In genomic region chr11:94271885-94272372, GRCh38 we compare ENCODE assay signal across 18 cellular contexts. TPM values are rescaled to one million over a fixed set of nuclear protein-coding genes. Genes with fewer than 3 reads are reported as not detected.
DNase-seq lines count a peak whose midpoint lies in the region; ATAC-seq and TF ChIP-seq lines count a peak whose summit lies in the region.
"Had no signal": no experiment of that assay in that cellular context is flagged by ENCODE, and none has a peak within 500 bp of the region (broad histone marks: within the 10 kb centered on the region; RNA-seq: fewer than 3 reads in every experiment).

No MANE protein-coding gene starts in this region.

- ATAC-seq in activated CD4-positive, alpha-beta T cell treated with anti-CD3 and anti-CD28 coated beads for 36 hours: peak; percentile 74
- ATAC-seq in GM21576 (IDR thresholded peaks at IDR 0.05; ENCODE audit: unreplicated experiment) (peak; percentile 89), HG03108 (IDR thresholded peaks at IDR 0.05; ENCODE audit: unreplicated experiment) (peak; percentile 81), foreskin keratinocyte (peak; percentile 97)

- H3K4me3 Mint-ChIP-seq in activated CD4-positive, alpha-beta T cell treated with anti-CD3 and anti-CD28 coated beads for 36 hours: no peak overlapping the region
- H3K4me3 Mint-ChIP-seq: immature natural killer cell, nephron progenitor cell had no signal

- H3K9me3 Mint-ChIP-seq in activated CD4-positive, alpha-beta T cell treated with anti-CD3 and anti-CD28 coated beads for 36 hours (ENCODE audit: low read depth): peaks cover 16% of the 10 kb centered on the region

- no peaks in the 10 kb centered on the region for H3K36me3 Mint-ChIP-seq in activated CD4-positive, alpha-beta T cell treated with anti-CD3 and anti-CD28 coated beads for 36 hours (ENCODE audit: low read depth)
- H3K36me3 Mint-ChIP-seq: immature natural killer cell had no signal

- POLR2A ChIA-PET in activated CD4-positive, alpha-beta T cell treated with anti-CD3 and anti-CD28 coated beads for 36 hours (lab: Charles Lee): no interaction called here

- H3K27ac ChIP-seq in foreskin keratinocyte: peak overlapping the region; percentile 70
- H3K27ac ChIP-seq: 22Rv1, testis had no signal

- CTCF ChIA-PET in activated CD4-positive, alpha-beta T cell treated with anti-CD3 and anti-CD28 coated beads for 36 hours (lab: Charles Lee): no interaction called here

- intact Hi-C loops in activated CD4-positive, alpha-beta T cell treated with anti-CD3 and anti-CD28 coated beads for 36 hours (cut with DNase I, micrococcal nuclease): no loop called here

- H3K4me1 ChIP-seq in foreskin keratinocyte: peaks cover 7% of the 10 kb centered on the region
- H3K4me1 ChIP-seq: testis had no signal

- H3K4me1 Mint-ChIP-seq in activated CD4-positive, alpha-beta T cell treated with anti-CD3 and anti-CD28 coated beads for 36 hours: no peaks in the 10 kb centered on the region
- H3K4me1 Mint-ChIP-seq: immature natural killer cell, nephron progenitor cell had no signal

- no peaks in the 10 kb centered on the region for H3K27me3 Mint-ChIP-seq in activated CD4-positive, alpha-beta T cell treated with anti-CD3 and anti-CD28 coated beads for 36 hours

- TF ChIP-seq CTCF in foreskin keratinocyte (conservative IDR thresholded peaks at IDR 0.05): no peak

- DNase-seq in activated CD4-positive, alpha-beta T cell treated with anti-CD3 and anti-CD28 coated beads for 36 hours: peak; percentile 6
- DNase-seq in activated CD4-positive, alpha-beta T cell treated with anti-CD3 and anti-CD28 coated beads for 4 hours: no peak
- peak; percentile 93 to 95 for DNase-seq in foreskin keratinocyte
- no peak for DNase-seq in stimulated activated CD4-positive, alpha-beta T cell treated with anti-CD3 and anti-CD28 coated beads, Interleukin-2, amount 100 ng/mL, for 24 hours
- DNase-seq in NCI-H82 (lab: John Stamatoyannopoulos, UW): no peak
- DNase-seq in activated effector memory CD4-positive, alpha-beta T cell treated with anti-CD3 and anti-CD28 coated beads, Interleukin-2, amount 50 U/mL, for 16 hours: no peak
- DNase-seq: activated CD4-positive, alpha-beta T cell treated with anti-CD3 and anti-CD28 coated beads, Interleukin-2, amount 50 U/mL, for 4 hours; immature natural killer cell; NCI-H510A; nephron progenitor cell; testis had no signal

- no peaks in the 10 kb centered on the region for H3K27me3 ChIP-seq in foreskin keratinocyte
- H3K27me3 ChIP-seq: testis had no signal

- no peak overlapping the region for H3K27ac Mint-ChIP-seq in activated CD4-positive, alpha-beta T cell treated with anti-CD3 and anti-CD28 coated beads for 36 hours
- H3K27ac Mint-ChIP-seq: immature natural killer cell, nephron progenitor cell had no signal

RNA-seq across cellular contexts. Expression of gene IZUMO1R, which starts 32.5 kb away (rescaled TPM):
- not detected for total RNA-seq in activated CD4-positive, alpha-beta T cell treated with anti-CD3 and anti-CD28 coated beads for 36 hours
- not detected in 2 replicates for total RNA-seq in foreskin keratinocyte
- not detected in 2 replicates for polyA plus RNA-seq in foreskin keratinocyte
- total RNA-seq: Daoy, endothelial cell of umbilical vein, LHCN-M2, SK-MEL-5, testis had no signal
- polyA plus RNA-seq: endothelial cell of umbilical vein, immature natural killer cell had no signal

Comparison
In these comparisons a context has a peak if more than half of its experiments do, and no peak if none do; other contexts are left out.
1. DNase-seq: peak in activated CD4-positive, alpha-beta T cell treated with anti-CD3 and anti-CD28 coated beads for 36 hours (single experiment) and foreskin keratinocyte (2 of 2); none in activated CD4-positive, alpha-beta T cell treated with anti-CD3 and anti-CD28 coated beads for 4 hours (0 of 2), stimulated activated CD4-positive, alpha-beta T cell treated with anti-CD3 and anti-CD28 coated beads, Interleukin-2, amount 100 ng/mL, for 24 hours (0 of 2), NCI-H82 (single experiment) and activated effector memory CD4-positive, alpha-beta T cell treated with anti-CD3 and anti-CD28 coated beads, Interleukin-2, amount 50 U/mL, for 16 hours (single experiment).
2. Peak in every context shown above with its lines, with median percentiles within 50 percentile points of each other: ATAC-seq.